In genomic region chr5:127987354-127988148, GRCh38 we compare ENCODE assay signal across 1 cellular context.
TF ChIP-seq lines count a peak whose summit lies in the region.

No MANE protein-coding gene starts in this region.

TF ChIP-seq in K562, 482 proteins besides CTCF, POLR2A, EP300 and RAD21 (continued from another document):
- TF ChIP-seq, protein P1, sequence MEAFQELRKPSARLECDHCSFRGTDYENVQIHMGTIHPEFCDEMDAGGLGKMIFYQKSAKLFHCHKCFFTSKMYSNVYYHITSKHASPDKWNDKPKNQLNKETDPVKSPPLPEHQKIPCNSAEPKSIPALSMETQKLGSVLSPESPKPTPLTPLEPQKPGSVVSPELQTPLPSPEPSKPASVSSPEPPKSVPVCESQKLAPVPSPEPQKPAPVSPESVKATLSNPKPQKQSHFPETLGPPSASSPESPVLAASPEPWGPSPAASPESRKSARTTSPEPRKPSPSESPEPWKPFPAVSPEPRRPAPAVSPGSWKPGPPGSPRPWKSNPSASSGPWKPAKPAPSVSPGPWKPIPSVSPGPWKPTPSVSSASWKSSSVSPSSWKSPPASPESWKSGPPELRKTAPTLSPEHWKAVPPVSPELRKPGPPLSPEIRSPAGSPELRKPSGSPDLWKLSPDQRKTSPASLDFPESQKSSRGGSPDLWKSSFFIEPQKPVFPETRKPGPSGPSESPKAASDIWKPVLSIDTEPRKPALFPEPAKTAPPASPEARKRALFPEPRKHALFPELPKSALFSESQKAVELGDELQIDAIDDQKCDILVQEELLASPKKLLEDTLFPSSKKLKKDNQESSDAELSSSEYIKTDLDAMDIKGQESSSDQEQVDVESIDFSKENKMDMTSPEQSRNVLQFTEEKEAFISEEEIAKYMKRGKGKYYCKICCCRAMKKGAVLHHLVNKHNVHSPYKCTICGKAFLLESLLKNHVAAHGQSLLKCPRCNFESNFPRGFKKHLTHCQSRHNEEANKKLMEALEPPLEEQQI (IDR thresholded peaks at IDR 0.05): no peak
- TF ChIP-seq, protein P2, sequence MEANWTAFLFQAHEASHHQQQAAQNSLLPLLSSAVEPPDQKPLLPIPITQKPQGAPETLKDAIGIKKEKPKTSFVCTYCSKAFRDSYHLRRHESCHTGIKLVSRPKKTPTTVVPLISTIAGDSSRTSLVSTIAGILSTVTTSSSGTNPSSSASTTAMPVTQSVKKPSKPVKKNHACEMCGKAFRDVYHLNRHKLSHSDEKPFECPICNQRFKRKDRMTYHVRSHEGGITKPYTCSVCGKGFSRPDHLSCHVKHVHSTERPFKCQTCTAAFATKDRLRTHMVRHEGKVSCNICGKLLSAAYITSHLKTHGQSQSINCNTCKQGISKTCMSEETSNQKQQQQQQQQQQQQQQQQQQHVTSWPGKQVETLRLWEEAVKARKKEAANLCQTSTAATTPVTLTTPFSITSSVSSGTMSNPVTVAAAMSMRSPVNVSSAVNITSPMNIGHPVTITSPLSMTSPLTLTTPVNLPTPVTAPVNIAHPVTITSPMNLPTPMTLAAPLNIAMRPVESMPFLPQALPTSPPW (CRISPR knock-in tag; IDR thresholded peaks at IDR 0.05): no peak
- TF ChIP-seq XRCC5 (IDR thresholded peaks at IDR 0.05; ENCODE audit: low read depth, low read length) (no peak), TAF9B (IDR thresholded peaks at IDR 0.05; ENCODE audit: partially characterized antibody) (no peak), KAT8 (IDR thresholded peaks at IDR 0.05; ENCODE audit: low read depth) (no peak), RFX7 (CRISPR knock-in tag; IDR thresholded peaks at IDR 0.05) (no peak), EZH2 (IDR thresholded peaks at IDR 0.05; ENCODE audit: borderline replicate concordance, low read depth, low read length) (no peak), ZNF24 (IDR thresholded peaks at IDR 0.05) (no peak), GTF2F1 (IDR thresholded peaks at IDR 0.05; ENCODE audit: low read depth, low read length) (no peak), HSF4 (CRISPR knock-in tag; IDR thresholded peaks at IDR 0.05; ENCODE audit: borderline replicate concordance) (no peak), MTA2 (IDR thresholded peaks at IDR 0.05; ENCODE audit: low read depth) (no peak), ZNF347 (CRISPR knock-in tag; IDR thresholded peaks at IDR 0.05; ENCODE audit: low read depth) (no peak), HNRNPL (IDR thresholded peaks at IDR 0.05; ENCODE audit: low read depth, low read length) (no peak), E2F5 (CRISPR knock-in tag; IDR thresholded peaks at IDR 0.05) (no peak)
- TF ChIP-seq, protein P3, sequence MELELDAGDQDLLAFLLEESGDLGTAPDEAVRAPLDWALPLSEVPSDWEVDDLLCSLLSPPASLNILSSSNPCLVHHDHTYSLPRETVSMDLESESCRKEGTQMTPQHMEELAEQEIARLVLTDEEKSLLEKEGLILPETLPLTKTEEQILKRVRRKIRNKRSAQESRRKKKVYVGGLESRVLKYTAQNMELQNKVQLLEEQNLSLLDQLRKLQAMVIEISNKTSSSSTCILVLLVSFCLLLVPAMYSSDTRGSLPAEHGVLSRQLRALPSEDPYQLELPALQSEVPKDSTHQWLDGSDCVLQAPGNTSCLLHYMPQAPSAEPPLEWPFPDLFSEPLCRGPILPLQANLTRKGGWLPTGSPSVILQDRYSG (tag; conservative IDR thresholded peaks at IDR 0.05; ENCODE audit: low read depth): no peak
